Comparison of ENCODE assay signal across 22 cellular contexts in the genomic region with DNA sequence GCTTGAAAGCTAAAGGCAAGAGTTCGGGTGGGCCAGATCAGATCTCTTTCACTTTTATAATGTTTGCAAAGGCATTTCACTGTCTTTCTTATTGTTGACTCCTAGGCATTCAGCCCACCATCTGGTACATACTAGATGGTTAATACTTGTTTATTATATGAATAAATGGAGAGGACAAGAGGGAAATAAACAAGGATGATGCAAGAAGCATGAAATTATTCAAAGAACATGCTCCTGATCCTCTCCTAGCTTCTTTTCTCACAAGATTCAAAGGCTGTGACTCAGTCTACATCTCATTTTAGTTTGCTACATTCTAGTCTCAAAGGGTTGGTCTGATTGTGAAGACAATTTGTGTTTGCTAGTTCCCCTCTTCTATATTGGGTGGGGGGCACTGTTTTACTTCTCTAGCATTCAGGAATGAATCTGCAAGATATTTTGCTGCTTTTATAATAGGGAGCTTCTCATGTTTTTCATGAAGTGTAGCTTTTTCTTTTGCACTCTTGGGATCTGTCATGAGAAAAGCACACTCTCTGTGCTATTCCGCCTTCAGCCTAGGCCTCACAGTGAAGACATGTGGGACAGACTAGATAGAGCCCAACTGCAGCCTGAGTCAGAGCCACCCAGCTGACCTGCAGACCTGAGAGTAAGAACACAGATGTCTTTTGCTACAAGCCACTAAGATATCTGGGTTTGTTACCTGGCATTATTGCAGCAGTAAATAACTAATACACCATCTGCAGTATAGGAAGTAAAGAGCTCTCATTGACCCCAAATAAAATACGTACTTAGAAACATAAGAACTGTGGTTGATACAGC.
DNase-seq lines count a peak whose midpoint lies in the region; ATAC-seq, FAIRE-seq and TF ChIP-seq lines count a peak whose summit lies in the region.
"Had no signal": no experiment of that assay in that cellular context is flagged by ENCODE, and none has a peak within 500 bp of the region (broad histone marks: within the 10 kb centered on the region; RNA-seq: fewer than 3 reads in every experiment).

No MANE protein-coding gene starts in this region.

- TF ChIP-seq CTCF in Caco-2 (IDR thresholded peaks at IDR 0.05; ENCODE audit: insufficient read depth in 1 of 2, low read depth in 1 of 2, low read length in 1 of 2, severe bottlenecking in 1 of 2, unreplicated experiment in 1 of 2) (no peak), IMR-90 (conservative IDR thresholded peaks at IDR 0.05; ENCODE audit: low read depth, low read length) (no peak), astrocyte (IDR thresholded peaks at IDR 0.05; ENCODE audit: insufficient read depth, low read depth, low read length) (no peak), hepatocyte (IDR thresholded peaks at IDR 0.05; ENCODE audit: poor library complexity) (no peak)

- no peak for TF ChIP-seq RAD21 in IMR-90 (IDR thresholded peaks at IDR 0.05; ENCODE audit: low read length)

- H3K18ac ChIP-seq in IMR-90 (ENCODE audit: low read depth, low read length), result peak overlapping the region; percentile 79

- no peak overlapping the region for H2AFZ ChIP-seq in IMR-90 (replicated peaks; ENCODE audit: low read length, poor library complexity)
- no peak overlapping the region for H2AFZ ChIP-seq in astrocyte (ENCODE audit: low read depth, low read length)
- H2AFZ ChIP-seq in hepatocyte, result no peak overlapping the region

- H3K27ac ChIP-seq in IMR-90 (ENCODE audit: insufficient read depth, low read length), result peak overlapping the region; percentile 82; the same call in 1 of the 2 replicates
- no peak overlapping the region for H3K27ac ChIP-seq in astrocyte (ENCODE audit: low read depth, low read length)
- H3K27ac ChIP-seq in hepatocyte, result peak overlapping the region; percentile 60
- H3K27ac ChIP-seq: foreskin keratinocyte, ovary, right lobe of liver, tibial artery had no signal

- peak overlapping the region; percentile 49 for H2BK5ac ChIP-seq in IMR-90 (ENCODE audit: low read depth, low read length, poor library complexity, severe bottlenecking)

- peak overlapping the region; percentile 70 for H4K5ac ChIP-seq in IMR-90 (ENCODE audit: low read depth, low read length)

- no peaks in the 10 kb centered on the region for H3K36me3 Mint-ChIP-seq in Caco-2 (ENCODE audit: insufficient read depth, unreplicated experiment)
- no peaks in the 10 kb centered on the region for H3K36me3 Mint-ChIP-seq in astrocyte (ENCODE audit: low read depth, unreplicated experiment)
- no peaks in the 10 kb centered on the region for H3K36me3 Mint-ChIP-seq in activated naive CD4-positive, alpha-beta T cell treated with anti-CD3 and anti-CD28 coated beads, Interleukin-2, amount 10 ng/mL, durations not matched to agents 7 days and 5 days

- H3K4me2 ChIP-seq in IMR-90 (ENCODE audit: low read depth, low read length), result no peak overlapping the region
- H3K4me2 ChIP-seq in astrocyte (ENCODE audit: low read length), result no peak overlapping the region
- H3K4me2 ChIP-seq in hepatocyte, result no peak overlapping the region

- CTCF ChIA-PET in Caco-2 (lab: Charles Lee), result no interaction called here
- CTCF ChIA-PET in IMR-90 (lab: Yijun Ruan, JAX), result interaction anchor here (0.6 kb wide), 1 partner anchor 34 kb away, joined by 4 read pairs; no protein-coding TSS in a partner anchor
- CTCF ChIA-PET in activated naive CD4-positive, alpha-beta T cell treated with anti-CD3 and anti-CD28 coated beads, Interleukin-2, amount 10 ng/mL, durations not matched to agents 7 days and 5 days (lab: Charles Lee), result no interaction called here

- FAIRE-seq in astrocyte (lab: Jason Lieb, UNC), result no peak

- no peaks in the 10 kb centered on the region; the same call in 1 of the 2 replicates for H3K9me1 ChIP-seq in IMR-90 (ENCODE audit: insufficient read depth, low read length)

- H4K20me1 ChIP-seq in IMR-90 (ENCODE audit: insufficient read depth, low read length) (no peaks in the 10 kb centered on the region), astrocyte (ENCODE audit: insufficient read depth, low read length) (no peaks in the 10 kb centered on the region), hepatocyte (ENCODE audit: insufficient read depth, poor library complexity, severe bottlenecking) (no peaks in the 10 kb centered on the region)

- whole genome bisulfite sequencing in IMR-90 (ENCODE audit: extremely low coverage in 2 of 2, insufficient read length in 1 of 2), 2 experiments, result no CpG with 5 or more reads among the region's 3 CpGs
- WGBS in hepatocyte (ENCODE audit: low lambda C conversion rate, missing lambda C conversion rate), result 74% methylated on average over 3 of the region's 3 CpGs

- peak overlapping the region; percentile 34; the same call in 1 of the 2 replicates for H2AK5ac ChIP-seq in IMR-90 (ENCODE audit: low read depth, low read length)

- H3K27me3 Mint-ChIP-seq in Caco-2 (ENCODE audit: insufficient read depth, unreplicated experiment) (no peaks in the 10 kb centered on the region), astrocyte (ENCODE audit: low read depth, unreplicated experiment) (no peaks in the 10 kb centered on the region)
- no peaks in the 10 kb centered on the region for H3K27me3 Mint-ChIP-seq in activated naive CD4-positive, alpha-beta T cell treated with anti-CD3 and anti-CD28 coated beads, Interleukin-2, amount 10 ng/mL, durations not matched to agents 7 days and 5 days

- peak overlapping the region; percentile 48; the same call in 2 of the 3 replicates for H2BK15ac ChIP-seq in IMR-90 (ENCODE audit: low read depth, low read length)

- peaks cover 13% of the 10 kb centered on the region; the same call in 1 of the 2 replicates for H3K9me3 ChIP-seq in Caco-2
- H3K9me3 ChIP-seq in IMR-90 (ENCODE audit: control insufficient read depth, insufficient read depth, low read length), result no peaks in the 10 kb centered on the region
- peaks cover 4% of the 10 kb centered on the region for H3K9me3 ChIP-seq in astrocyte (ENCODE audit: insufficient read depth, low read depth, low read length)
- H3K9me3 ChIP-seq in hepatocyte (ENCODE audit: low read depth), result no peaks in the 10 kb centered on the region
- H3K9me3 ChIP-seq: ovary, tibial artery had no signal

- peak overlapping the region; percentile 69 for H4K91ac ChIP-seq in IMR-90 (ENCODE audit: insufficient read depth, low read depth, low read length)

- POLR2A ChIA-PET in Caco-2 (lab: Charles Lee), result no interaction called here
- POLR2A ChIA-PET in IMR-90 (lab: Charles Lee; ENCODE audit: unreplicated experiment), result interaction anchor here (1.1 kb wide), 1 partner anchor 26 kb away, joined by 3 read pairs; no protein-coding TSS in a partner anchor

- no peak for TF ChIP-seq POLR2A in IMR-90 (IDR thresholded peaks at IDR 0.05; ENCODE audit: low read depth, low read length)

- peak overlapping the region; percentile 88 for H3K14ac ChIP-seq in IMR-90 (replicated peaks; ENCODE audit: low read depth, low read length)

- no peak overlapping the region for H2AK9ac ChIP-seq in IMR-90 (replicated peaks; ENCODE audit: low read depth, low read length, poor library complexity)

- no peaks in the 10 kb centered on the region for H3K36me3 ChIP-seq in Caco-2 (ENCODE audit: control insufficient read depth, insufficient read depth, low read length)
- no peaks in the 10 kb centered on the region for H3K36me3 ChIP-seq in IMR-90 (ENCODE audit: control insufficient read depth, insufficient read depth, low read length)
- H3K36me3 ChIP-seq in astrocyte (ENCODE audit: insufficient read depth, low read length), result no peaks in the 10 kb centered on the region
- no peaks in the 10 kb centered on the region for H3K36me3 ChIP-seq in hepatocyte (replicated peaks; ENCODE audit: insufficient read depth, low read depth)
- H3K36me3 ChIP-seq: ovary, right lobe of liver, tibial artery had no signal

- no peaks in the 10 kb centered on the region for H3K79me1 ChIP-seq in IMR-90 (ENCODE audit: low read depth in 1 of 2, low read length in 2 of 2)

- dilution Hi-C loops in IMR-90 (cut with HindIII; ENCODE audit: low sequenced_read_pairs, unreplicated experiment), result no loop called here

- peak; percentile 62 for ATAC-seq in IMR-90 (ENCODE audit: low read depth)
- ATAC-seq: activated CD4-positive, alpha-beta T cell treated with anti-CD3 and anti-CD28 coated beads for 36 hours; effector memory CD8-positive, alpha-beta T cell; naive thymus-derived CD8-positive, alpha-beta T cell; right lobe of liver had no signal

- no peak overlapping the region for H3K9ac ChIP-seq in IMR-90 (ENCODE audit: low read depth, low read length)
- no peak overlapping the region for H3K9ac ChIP-seq in astrocyte (ENCODE audit: low read length)

- H2BK120ac ChIP-seq in IMR-90 (ENCODE audit: low read depth, low read length), result peak overlapping the region; percentile 85

- DNase-seq in Caco-2 (no peak), IMR-90 (peak; percentile 66), astrocyte (ENCODE audit: low read depth) (no peak), hepatocyte (ENCODE audit: low spot score) (peak; percentile 13), NCI-H524 treated with DMSO at 0.1 percent for 48 hours (lab: John Stamatoyannopoulos, UW) (no peak), SIG-M5 treated with dmso at 0.1 percent for 504 hours (lab: John Stamatoyannopoulos, UW; ENCODE audit: unreplicated experiment) (no peak)
- no peak for DNase-seq in stimulated activated naive CD4-positive, alpha-beta T cell (lab: John Stamatoyannopoulos, UW)
- no peak for DNase-seq in activated naive CD4-positive, alpha-beta T cell treated with anti-CD3 and anti-CD28 coated beads, Interleukin-2, amount 10 ng/mL, durations not matched to agents 7 days and 5 days
- DNase-seq: activated CD4-positive, alpha-beta T cell treated with anti-CD3 and anti-CD28 coated beads for 36 hours; activated effector memory CD4-positive, alpha-beta T cell treated with Interleukin-2 at 50 U/mL for 16 hours; DND-41; effector memory CD8-positive, alpha-beta T cell; MM.1S; naive thymus-derived CD8-positive, alpha-beta T cell; NCI-H1694; ovary; right lobe of liver; stimulated activated naive CD4-positive, alpha-beta T cell treated with Interleukin-2 at 50 U/mL for 16 hours; T1000; tibial artery had no signal

- H3K4ac ChIP-seq in IMR-90 (ENCODE audit: low read depth, low read length), result peak overlapping the region; percentile 76

- H3K4me3 Mint-ChIP-seq in Caco-2 (ENCODE audit: unreplicated experiment) (no peak overlapping the region), astrocyte (ENCODE audit: unreplicated experiment) (no peak overlapping the region)
- no peak overlapping the region for H3K4me3 Mint-ChIP-seq in activated naive CD4-positive, alpha-beta T cell treated with anti-CD3 and anti-CD28 coated beads, Interleukin-2, amount 10 ng/mL, durations not matched to agents 7 days and 5 days
- H3K4me3 Mint-ChIP-seq: activated CD4-positive, alpha-beta T cell treated with anti-CD3 and anti-CD28 coated beads for 36 hours; effector memory CD8-positive, alpha-beta T cell; memory B cell; naive thymus-derived CD8-positive, alpha-beta T cell had no signal

- H3K9me2 ChIP-seq in hepatocyte (replicated peaks; ENCODE audit: insufficient read depth), result no peaks in the 10 kb centered on the region

- H3K4me1 ChIP-seq in Caco-2 (peaks cover 27% of the 10 kb centered on the region), IMR-90 (ENCODE audit: control insufficient read depth, insufficient read depth, low read length) (peaks cover 10% of the 10 kb centered on the region), astrocyte (ENCODE audit: insufficient read depth, low read length) (no peaks in the 10 kb centered on the region), hepatocyte (ENCODE audit: insufficient read depth) (peaks cover 11% of the 10 kb centered on the region)
- H3K4me1 ChIP-seq: right lobe of liver, tibial artery had no signal

- no peaks in the 10 kb centered on the region for H3K4me1 Mint-ChIP-seq in Caco-2 (ENCODE audit: low read depth, unreplicated experiment)
- H3K4me1 Mint-ChIP-seq in astrocyte (ENCODE audit: low read depth, unreplicated experiment), result peaks cover 50% of the 10 kb centered on the region
- H3K4me1 Mint-ChIP-seq in activated naive CD4-positive, alpha-beta T cell treated with anti-CD3 and anti-CD28 coated beads, Interleukin-2, amount 10 ng/mL, durations not matched to agents 7 days and 5 days, result no peaks in the 10 kb centered on the region
- H3K4me1 Mint-ChIP-seq: activated CD4-positive, alpha-beta T cell treated with anti-CD3 and anti-CD28 coated beads for 36 hours; memory B cell; naive thymus-derived CD8-positive, alpha-beta T cell had no signal

- H2BK20ac ChIP-seq in IMR-90 (ENCODE audit: low read depth, low read length), result peak overlapping the region; percentile 79

- H3K4me3 ChIP-seq in Caco-2 (ENCODE audit: low read depth, low read length) (no peak overlapping the region), IMR-90 (ENCODE audit: insufficient read depth, low read depth, low read length) (no peak overlapping the region), astrocyte (ENCODE audit: insufficient read depth, low read depth, low read length) (no peak overlapping the region), hepatocyte (no peak overlapping the region)
- H3K4me3 ChIP-seq: ovary, right lobe of liver, tibial artery had no signal

- H3K56ac ChIP-seq in IMR-90 (ENCODE audit: extremely low read depth, insufficient read depth, low read length), result no peak overlapping the region

- intact Hi-C loops in Caco-2 (cut with micrococcal nuclease; ENCODE audit: unreplicated experiment) (no loop called here), IMR-90 (cut with micrococcal nuclease) (no loop called here)

- peaks cover 37% of the 10 kb centered on the region for H3K9me3 Mint-ChIP-seq in Caco-2 (ENCODE audit: unreplicated experiment)
- peaks cover 1% of the 10 kb centered on the region for H3K9me3 Mint-ChIP-seq in astrocyte (ENCODE audit: unreplicated experiment)
- no peaks in the 10 kb centered on the region for H3K9me3 Mint-ChIP-seq in activated naive CD4-positive, alpha-beta T cell treated with anti-CD3 and anti-CD28 coated beads, Interleukin-2, amount 10 ng/mL, durations not matched to agents 7 days and 5 days

- BruUV-seq in Caco-2 (replicated peaks; lab: Mats Ljungman, UMichigan), result no TSS peak
- BruUV-seq in IMR-90 (replicated peaks; lab: Mats Ljungman, UMichigan), result no TSS peak

- no peaks in the 10 kb centered on the region for H3K27me3 ChIP-seq in Caco-2 (replicated peaks; ENCODE audit: control insufficient read depth, insufficient read depth, low read length)
- no peaks in the 10 kb centered on the region for H3K27me3 ChIP-seq in IMR-90 (ENCODE audit: control insufficient read depth, insufficient read depth, low read length)
- H3K27me3 ChIP-seq in astrocyte (ENCODE audit: insufficient read depth, low read length), result no peaks in the 10 kb centered on the region
- no peaks in the 10 kb centered on the region for H3K27me3 ChIP-seq in hepatocyte
- H3K27me3 ChIP-seq: foreskin keratinocyte, ovary, right lobe of liver, tibial artery had no signal

- peak overlapping the region; percentile 35 for H3K23ac ChIP-seq in IMR-90 (ENCODE audit: low read depth, low read length)

- H3K27ac Mint-ChIP-seq in Caco-2 (ENCODE audit: unreplicated experiment), result peak overlapping the region; percentile 20
- H3K27ac Mint-ChIP-seq in astrocyte (ENCODE audit: unreplicated experiment), result peak overlapping the region; percentile 99
- H3K27ac Mint-ChIP-seq in activated naive CD4-positive, alpha-beta T cell treated with anti-CD3 and anti-CD28 coated beads, Interleukin-2, amount 10 ng/mL, durations not matched to agents 7 days and 5 days, result no peak overlapping the region
- H3K27ac Mint-ChIP-seq: activated CD4-positive, alpha-beta T cell treated with anti-CD3 and anti-CD28 coated beads for 36 hours; effector memory CD8-positive, alpha-beta T cell; memory B cell; naive thymus-derived CD8-positive, alpha-beta T cell had no signal

- peak overlapping the region in 1 of 2 experiments; percentile 52; a peak in 1 of 4 replicates for H4K8ac ChIP-seq in IMR-90 (ENCODE audit: low read depth in 2 of 2, low read length in 2 of 2)

- H3K79me2 ChIP-seq in astrocyte (ENCODE audit: insufficient read depth, low read length), result no peaks in the 10 kb centered on the region
- no peaks in the 10 kb centered on the region for H3K79me2 ChIP-seq in hepatocyte

- in situ Hi-C loops in IMR-90 (cut with MboI; ENCODE audit: low sequenced_read_pairs), result no loop called here

Comparison
In these comparisons a context has a peak if more than half of its experiments do, and no peak if none do; other contexts are left out.
1. DNase-seq: peak in IMR-90 (single experiment) and hepatocyte (single experiment); none in Caco-2 (0 of 2), astrocyte (single experiment), stimulated activated naive CD4-positive, alpha-beta T cell (0 of 6), activated naive CD4-positive, alpha-beta T cell treated with anti-CD3 and anti-CD28 coated beads, Interleukin-2, amount 10 ng/mL, durations not matched to agents 7 days and 5 days (single experiment), NCI-H524 treated with DMSO at 0.1 percent for 48 hours (single experiment) and SIG-M5 treated with dmso at 0.1 percent for 504 hours (single experiment).